1 cellular context compared by ENCODE assay signal in genomic region chr2:192011196-192011595, GRCh38.
TF ChIP-seq lines count a peak whose summit lies in the region.

No MANE protein-coding gene starts in this region.

TF ChIP-seq in GM12891, 5 proteins besides CTCF, POLR2A, EP300 and RAD21:
- TF ChIP-seq SPI1 (IDR thresholded peaks at IDR 0.05; ENCODE audit: low read depth, low read length) = no peak
- TF ChIP-seq POU2F2 (IDR thresholded peaks at IDR 0.05; ENCODE audit: low read depth, low read length) = no peak
- no peak for TF ChIP-seq TAF1 (IDR thresholded peaks at IDR 0.05; ENCODE audit: low read depth, low read length)
- no peak for TF ChIP-seq PAX5 (IDR thresholded peaks at IDR 0.05; ENCODE audit: insufficient read depth, low read length, severe bottlenecking)
- no peak for TF ChIP-seq POLR2AphosphoS5 (IDR thresholded peaks at IDR 0.05; ENCODE audit: low read depth, low read length)
